In genomic region chr9:116686693-116687073, GRCh38 we compare ENCODE assay signal across 8 cellular contexts. TPM values are rescaled to one million over a fixed set of nuclear protein-coding genes. Genes with fewer than 3 reads are reported as not detected.
DNase-seq lines count a peak whose midpoint lies in the region; ATAC-seq and TF ChIP-seq lines count a peak whose summit lies in the region.

No MANE protein-coding gene starts in this region.

- intact Hi-C loops in esophagus muscularis mucosa (cut with DNase I): loop anchor here (10.0 kb wide), 1 partner anchor 1672 kb away; no protein-coding TSS in a partner anchor
- intact Hi-C loops in ovary (cut with DNase I): no loop called here

- H3K4me1 ChIP-seq in esophagus muscularis mucosa (peaks cover 26 to 51% (median 48%) of the 10 kb centered on the region in 4 donors), ovary (ENCODE audit: insufficient read depth) (peaks cover 14% of the 10 kb centered on the region)

- TF ChIP-seq EP300 in esophagus muscularis mucosa (IDR thresholded peaks at IDR 0.05) (no peak), ovary (IDR thresholded peaks at IDR 0.05) (no peak)

- WGBS in esophagus muscularis mucosa: 9% methylated on average over 7 of the region's 7 CpGs
- WGBS in ovary, 3 donors: 6 to 9% (median 8%) methylated on average over 7 of the region's 7 CpGs

- H3K27ac ChIP-seq in esophagus muscularis mucosa (replicated peaks in 1 of 4) (peak overlapping the region; percentile 78 to 85 (median 82)), ovary (no peak overlapping the region)

- H3K36me3 ChIP-seq in esophagus muscularis mucosa (no peaks in the 10 kb centered on the region), ovary (no peaks in the 10 kb centered on the region)

- DNase-seq in RKO (ENCODE audit: low spot score): peak; percentile 49
- no peak for DNase-seq in esophagus muscularis mucosa (ENCODE audit: extremely low spot score)
- DNase-seq in ovary: peak in 1 of 5 donors; percentile 16
- no peak for DNase-seq in middle frontal gyrus (ENCODE audit: extremely low spot score, low spot score)
- DNase-seq in NCI-H82 (lab: John Stamatoyannopoulos, UW): no peak
- no peak for DNase-seq in NCI-H2029 treated with DMSO at 0.1 percent for 48 hours (lab: John Stamatoyannopoulos, UW)

- H3K4me3 ChIP-seq in esophagus muscularis mucosa (peak overlapping the region; percentile 64 to 91 (median 78)), ovary (peak overlapping the region; percentile 74)

- TF ChIP-seq POLR2A in GM18505 (IDR thresholded peaks at IDR 0.05; ENCODE audit: borderline replicate concordance, extremely low read depth, insufficient read depth, insufficient read length) (no peak), esophagus muscularis mucosa (IDR thresholded peaks at IDR 0.05; ENCODE audit: low read depth) (no peak), ovary (IDR thresholded peaks at IDR 0.05) (no peak)

- H3K9me3 ChIP-seq in esophagus muscularis mucosa: no peaks in the 10 kb centered on the region
- H3K9me3 ChIP-seq in ovary: no peaks in the 10 kb centered on the region

- no peaks in the 10 kb centered on the region for H3K27me3 ChIP-seq in esophagus muscularis mucosa
- no peaks in the 10 kb centered on the region for H3K27me3 ChIP-seq in ovary

- peak; percentile 38 for ATAC-seq in GM18505 (IDR thresholded peaks at IDR 0.05; ENCODE audit: unreplicated experiment)
- peak; percentile 13 for ATAC-seq in HG02571 (IDR thresholded peaks at IDR 0.05; ENCODE audit: unreplicated experiment)

- no peak for TF ChIP-seq CTCF in esophagus muscularis mucosa (IDR thresholded peaks at IDR 0.05)
- TF ChIP-seq CTCF in ovary (IDR thresholded peaks at IDR 0.05): no peak

RNA-seq across cellular contexts. Expression of gene TRIM32, which starts 0.4 kb away (rescaled TPM):
- total RNA-seq in esophagus muscularis mucosa (10 to 100 TPM; 12.9 to 19.2 (median 17.3) TPM), ovary (10 to 100 TPM; 10.5 to 29.2 (median 22.1) TPM)
- 10 to 100 TPM in 1 of 2 donors, 1 to 10 TPM in 1; 7.0 to 18.6 TPM for polyA plus RNA-seq in ovary

Comparison
In these comparisons a context has a peak if more than half of its experiments do, and no peak if none do; other contexts are left out.
1. H3K27ac ChIP-seq: peak in esophagus muscularis mucosa (4 of 4); none in ovary (0 of 2).